Comparison of ENCODE assay signal across 26 cellular contexts in genomic region chr17:67093348-67093747, GRCh38. TPM values are rescaled to one million over a fixed set of nuclear protein-coding genes. Genes with fewer than 3 reads are reported as not detected.
"Had no signal": no experiment of that assay in that cellular context is flagged by ENCODE, and none has a peak within 500 bp of the region (broad histone marks: within the 10 kb centered on the region; RNA-seq: fewer than 3 reads in every experiment).

No MANE protein-coding gene starts in this region.

- H3K4me2 ChIP-seq: PC-9 had no signal

- ATAC-seq: activated CD8-positive, alpha-beta memory T cell treated with anti-CD3 and anti-CD28 coated beads, Interleukin-2, amount 10 ng/mL, durations not matched to agents 7 days and 5 days; WTC11 had no signal

- H3K27ac ChIP-seq: brain microvascular endothelial cell, PC-9 had no signal

- H3K4me3 ChIP-seq: PC-9 had no signal

- H3K27me3 ChIP-seq: brain microvascular endothelial cell had no signal

- H3K36me3 ChIP-seq: brain microvascular endothelial cell had no signal

- H3K27me3 Mint-ChIP-seq: activated CD8-positive, alpha-beta memory T cell treated with anti-CD3 and anti-CD28 coated beads, Interleukin-2, amount 10 ng/mL, durations not matched to agents 7 days and 5 days; activated naive CD4-positive, alpha-beta T cell treated with anti-CD3 and anti-CD28 coated beads, Interleukin-2, amount 10 ng/mL, durations not matched to agents 7 days and 5 days; activated naive CD8-positive, alpha-beta T cell treated with anti-CD3 and anti-CD28 coated beads for 36 hours; activated T-cell treated with anti-CD3 and anti-CD28 coated beads, Interleukin-2, amount 50 U/mL, for 24 hours had no signal

- H3K4me1 Mint-ChIP-seq: WTC11 had no signal

- H2AFZ ChIP-seq: PC-9 had no signal

- H3K27ac Mint-ChIP-seq: activated CD8-positive, alpha-beta memory T cell treated with anti-CD3 and anti-CD28 coated beads, Interleukin-2, amount 10 ng/mL, durations not matched to agents 7 days and 5 days; activated naive CD4-positive, alpha-beta T cell treated with anti-CD3 and anti-CD28 coated beads, Interleukin-2, amount 10 ng/mL, durations not matched to agents 7 days and 5 days; activated naive CD8-positive, alpha-beta T cell treated with anti-CD3 and anti-CD28 coated beads for 36 hours; activated T-cell treated with anti-CD3 and anti-CD28 coated beads, Interleukin-2, amount 50 U/mL, for 24 hours; activated T-helper 1 cell treated with anti-CD3 and anti-CD28 coated beads, Interleukin-12 subunit alpha, Interleukin-12 subunit beta, Interleukin-2, Interleukin-4 antibody, amounts not matched to agents 30 ng/mL and 10 ng/mL and 1 ng/mL, durations not matched to agents 14 hours and 24 hours and 36 hours; T-helper 1 cell treated with Interleukin-12 subunit alpha and Interleukin-12 subunit beta and Interleukin-4 antibody, amounts not matched to agents 30 μg/mL and 1 μg/mL, for 36 hours; WTC11 had no signal

- H3K9me3 Mint-ChIP-seq: activated naive CD4-positive, alpha-beta T cell treated with anti-CD3 and anti-CD28 coated beads, Interleukin-2, amount 10 ng/mL, durations not matched to agents 7 days and 5 days; activated naive CD8-positive, alpha-beta T cell treated with anti-CD3 and anti-CD28 coated beads for 36 hours; activated T-cell treated with anti-CD3 and anti-CD28 coated beads, Interleukin-2, amount 50 U/mL, for 24 hours; activated T-helper 1 cell treated with anti-CD3 and anti-CD28 coated beads, Interleukin-12 subunit alpha, Interleukin-12 subunit beta, Interleukin-2, Interleukin-4 antibody, amounts not matched to agents 30 ng/mL and 10 ng/mL and 1 ng/mL, durations not matched to agents 14 hours and 24 hours and 36 hours; T-helper 1 cell treated with Interleukin-12 subunit alpha and Interleukin-12 subunit beta and Interleukin-4 antibody, amounts not matched to agents 30 μg/mL and 1 μg/mL, for 36 hours had no signal

- H3K4me3 Mint-ChIP-seq: activated CD8-positive, alpha-beta memory T cell treated with anti-CD3 and anti-CD28 coated beads, Interleukin-2, amount 10 ng/mL, durations not matched to agents 7 days and 5 days; activated naive CD4-positive, alpha-beta T cell treated with anti-CD3 and anti-CD28 coated beads, Interleukin-2, amount 10 ng/mL, durations not matched to agents 7 days and 5 days; activated naive CD8-positive, alpha-beta T cell treated with anti-CD3 and anti-CD28 coated beads for 36 hours; activated T-cell treated with anti-CD3 and anti-CD28 coated beads, Interleukin-2, amount 50 U/mL, for 24 hours; activated T-helper 1 cell treated with anti-CD3 and anti-CD28 coated beads, Interleukin-12 subunit alpha, Interleukin-12 subunit beta, Interleukin-2, Interleukin-4 antibody, amounts not matched to agents 30 ng/mL and 10 ng/mL and 1 ng/mL, durations not matched to agents 14 hours and 24 hours and 36 hours; T-helper 1 cell treated with Interleukin-12 subunit alpha and Interleukin-12 subunit beta and Interleukin-4 antibody, amounts not matched to agents 30 μg/mL and 1 μg/mL, for 36 hours; WTC11 had no signal

- DNase-seq: activated CD4-positive, alpha-beta T cell treated with anti-CD3 and anti-CD28 coated beads for 48 hours; activated CD4-positive, alpha-beta T cell treated with anti-CD3 and anti-CD28 coated beads, Interleukin-2, amount 50 U/mL, for 48 hours; activated CD4-positive, CD25-positive, alpha-beta regulatory T cell treated with anti-CD3 and anti-CD28 coated beads, Interleukin-2, amount 50 U/mL, for 72 hours; activated CD8-positive, alpha-beta memory T cell treated with anti-CD3 and anti-CD28 coated beads, Interleukin-2, amount 10 ng/mL, durations not matched to agents 7 days and 5 days; activated effector memory CD4-positive, alpha-beta T cell treated with anti-CD3 and anti-CD28 coated beads, Interleukin-2, amount 50 U/mL, for 16 hours; activated naive CD4-positive, alpha-beta T cell treated with anti-CD3 and anti-CD28 coated beads, Interleukin-2, amount 10 ng/mL, durations not matched to agents 7 days and 5 days; activated naive CD8-positive, alpha-beta T cell treated with anti-CD3 and anti-CD28 coated beads for 36 hours; activated T-cell treated with anti-CD3 and anti-CD28 coated beads, Interleukin-2, amount 50 U/mL, for 24 hours; brain microvascular endothelial cell; Kasumi-1; KBM-7; NCI-H1048; NCI-H146; NCI-H187 treated with DMSO at 0.1 percent for 48 hours; NCI-H2081 treated with DMSO at 0.1 percent for 48 hours; NCI-H446; NCI-H524; PC-9; SHP77 treated with DMSO at 0.1 percent for 48 hours; T-helper 9 cell had no signal

RNA-seq across cellular contexts. Expression of gene CACNG1, which starts 49.0 kb away (rescaled TPM):
- total RNA-seq: activated CD8-positive, alpha-beta memory T cell treated with anti-CD3 and anti-CD28 coated beads, Interleukin-2, amount 10 ng/mL, durations not matched to agents 7 days and 5 days; activated naive CD8-positive, alpha-beta T cell treated with anti-CD3 and anti-CD28 coated beads for 36 hours; activated T-helper 1 cell treated with anti-CD3 and anti-CD28 coated beads, Interleukin-12 subunit alpha, Interleukin-12 subunit beta, Interleukin-2, Interleukin-4 antibody, amounts not matched to agents 30 ng/mL and 10 ng/mL and 1 ng/mL, durations not matched to agents 14 hours and 24 hours and 36 hours; cardiac septum; PC-9; SK-MEL-5; WTC11 had no signal
- polyA plus RNA-seq: adipose tissue had no signal
